In genomic region chr3:17106801-17107200, GRCh38 we compare ENCODE assay signal across 3 cellular contexts.
DNase-seq lines count a peak whose midpoint lies in the region; ATAC-seq, FAIRE-seq and TF ChIP-seq lines count a peak whose summit lies in the region.
"Not testable (repeated sequence)": the region's sequence is repeated elsewhere in the genome, so short reads cannot be mapped to it uniquely, and the experiment has no call there.

No MANE protein-coding gene starts in this region.

- not testable (repeated sequence) for DNase-seq in GM12878 (ENCODE audit: low read depth, low spot score); K562 (ENCODE audit: extremely low read depth in 1 of 4, low spot score in 3 of 4); HepG2 (ENCODE audit: low spot score)

- not testable (repeated sequence) for TF ChIP-seq CTCF in GM12878 (IDR thresholded peaks at IDR 0.05 in 2 of 3, conservative IDR thresholded peaks at IDR 0.05 in 1 of 3; ENCODE audit: control insufficient read depth in 2 of 3, extremely low read depth in 1 of 3, insufficient read depth in 1 of 3, low read depth in 3 of 3, low read length in 3 of 3); K562 (IDR thresholded peaks at IDR 0.05 in 2 of 3, conservative IDR thresholded peaks at IDR 0.05 in 1 of 3; ENCODE audit: insufficient read depth in 2 of 3, low read depth in 1 of 3, low read length in 3 of 3); HepG2 (CRISPR knock-in tag; IDR thresholded peaks at IDR 0.05)

- H3K4me1 ChIP-seq in GM12878 (ENCODE audit: control insufficient read depth, insufficient read depth, low read length); K562 (replicated peaks in 1 of 2; ENCODE audit: control insufficient read depth in 2 of 2, insufficient read depth in 2 of 2, low read length in 2 of 2); HepG2 (ENCODE audit: insufficient read depth, low read length): not testable (repeated sequence)

- 97% methylated on average over 5 of the region's 5 CpGs for WGBS in GM12878 (ENCODE audit: insufficient coverage, insufficient replicate concordance, low lambda C conversion rate, missing lambda C conversion rate)
- 2% methylated on average over 5 of the region's 5 CpGs for WGBS in K562 (ENCODE audit: insufficient coverage, low coverage, missing lambda C conversion rate)
- 0% methylated on average over 5 of the region's 5 CpGs for WGBS in HepG2 (ENCODE audit: low lambda C conversion rate)

- not testable (repeated sequence) for H3K9ac ChIP-seq in GM12878 (ENCODE audit: control insufficient read depth, insufficient read depth, low read length); K562 (ENCODE audit: insufficient read depth in 1 of 2, low read depth in 2 of 2, low read length in 2 of 2); HepG2 (ENCODE audit: insufficient read depth, low read depth, low read length)

- TF ChIP-seq POLR2A in GM12878 (IDR thresholded peaks at IDR 0.05; ENCODE audit: low read depth, low read length); K562 (conservative IDR thresholded peaks at IDR 0.05); HepG2 (IDR thresholded peaks at IDR 0.05; ENCODE audit: insufficient read depth in 1 of 2, low read depth in 2 of 2, low read length in 2 of 2): not testable (repeated sequence)

- POLR2A ChIA-PET in GM12878 (lab: Charles Lee); K562 (lab: Yijun Ruan, JAX); HepG2 (lab: Yijun Ruan, JAX): not testable (repeated sequence)

- RAD21 ChIA-PET in GM12878 (lab: Charles Lee; ENCODE audit: unreplicated experiment): not testable (repeated sequence)

- in situ Hi-C loops in GM12878 (cut with MboI); K562 (cut with MboI); HepG2 (cut with HindIII; ENCODE audit: extremely low pct_ligation_motif_present, low pct_unique_long_range_greater_than_20kb): not testable (repeated sequence)

- H3K27ac ChIP-seq in GM12878 (ENCODE audit: control insufficient read depth, insufficient read depth); K562 (ENCODE audit: extremely low read depth, low read depth, low read length); HepG2 (ENCODE audit: extremely low read length, insufficient read depth, low read length): not testable (repeated sequence)

- SMC1A ChIA-PET in GM12878 (lab: Charles Lee; ENCODE audit: uncharacterized antibody, unreplicated experiment): interaction anchor here (0.9 kb wide), 1 partner anchor 504 kb away, joined by 3 read pairs; no protein-coding TSS in a partner anchor

- H3K27me3 ChIP-seq in GM12878 (replicated peaks in 1 of 2; ENCODE audit: control insufficient read depth in 2 of 2, insufficient read depth in 2 of 2, low read length in 1 of 2); K562 (ENCODE audit: control insufficient read depth in 2 of 2, insufficient read depth in 2 of 2, low read length in 2 of 2); HepG2 (ENCODE audit: control insufficient read depth in 1 of 2, insufficient read depth in 2 of 2, low read length in 2 of 2): not testable (repeated sequence)

- H3K9me1 ChIP-seq in K562 (ENCODE audit: control insufficient read depth, insufficient read depth, low read length): not testable (repeated sequence)

- not testable (repeated sequence) for ATAC-seq in GM12878, K562, HepG2

- H3K36me3 ChIP-seq in GM12878 (ENCODE audit: control insufficient read depth in 2 of 2, insufficient read depth in 2 of 2, low read length in 1 of 2); K562 (ENCODE audit: control insufficient read depth, insufficient read depth, low read length); HepG2 (replicated peaks in 1 of 2; ENCODE audit: control insufficient read depth in 1 of 2, insufficient read depth in 2 of 2, low read length in 2 of 2): not testable (repeated sequence)

- H3K79me2 ChIP-seq in GM12878 (ENCODE audit: control insufficient read depth, insufficient read depth, low read length); K562 (ENCODE audit: control insufficient read depth, insufficient read depth, low read length); HepG2 (ENCODE audit: insufficient read depth, low read length): not testable (repeated sequence)

- not testable (repeated sequence) for H2AFZ ChIP-seq in GM12878 (ENCODE audit: control insufficient read depth, low read depth, low read length); K562 (ENCODE audit: low read depth, low read length); HepG2 (ENCODE audit: low read length)

- not testable (repeated sequence) for FAIRE-seq in GM12878 (lab: Jason Lieb, UNC); K562 (lab: Jason Lieb, UNC); HepG2 (lab: Jason Lieb, UNC)

- not testable (repeated sequence) for TF ChIP-seq RAD21 in GM12878 (IDR thresholded peaks at IDR 0.05; ENCODE audit: insufficient read depth, low read depth, low read length); K562 (CRISPR knock-in tag; conservative IDR thresholded peaks at IDR 0.05 in 1 of 2, IDR thresholded peaks at IDR 0.05 in 1 of 2); HepG2 (CRISPR knock-in tag; IDR thresholded peaks at IDR 0.05)

- CTCF ChIA-PET in GM12878 (lab: Yijun Ruan, JAX); K562 (lab: Yijun Ruan, JAX; ENCODE audit: low intra/inter-chr PET ratio); HepG2 (lab: Yijun Ruan, JAX; ENCODE audit: low intra/inter-chr PET ratio, low total read pairs): not testable (repeated sequence)

- not testable (repeated sequence) for H3K9me3 ChIP-seq in GM12878 (replicated peaks; ENCODE audit: control insufficient read depth, insufficient read depth, low read length); K562 (replicated peaks; ENCODE audit: control insufficient read depth, insufficient read depth, low read depth, low read length); HepG2 (ENCODE audit: low read length)

- H3K4me3 ChIP-seq in GM12878; K562; HepG2 (replicated peaks in 1 of 3; ENCODE audit: insufficient read depth in 1 of 3, low read depth in 2 of 3, low read length in 3 of 3): not testable (repeated sequence)

- not testable (repeated sequence) for H4K20me1 ChIP-seq in GM12878 (ENCODE audit: control insufficient read depth, insufficient read depth); K562 (replicated peaks; ENCODE audit: control insufficient read depth, insufficient read depth, low read length); HepG2 (ENCODE audit: insufficient read depth, low read length)

- not testable (repeated sequence) for H3K4me2 ChIP-seq in GM12878 (ENCODE audit: control insufficient read depth, insufficient read depth); K562 (ENCODE audit: insufficient read depth, low read length); HepG2 (ENCODE audit: low read depth, low read length)

- intact Hi-C loops in GM12878 (cut with micrococcal nuclease; ENCODE audit: unreplicated experiment); K562 (cut with micrococcal nuclease); HepG2 (cut with micrococcal nuclease; ENCODE audit: unreplicated experiment): not testable (repeated sequence)

- BruUV-seq in GM12878 (replicated peaks; lab: Mats Ljungman, UMichigan); K562 (replicated peaks; lab: Mats Ljungman, UMichigan); HepG2 (replicated peaks; lab: Mats Ljungman, UMichigan): not testable (repeated sequence)

- not testable (repeated sequence) for TF ChIP-seq EP300 in GM12878 (IDR thresholded peaks at IDR 0.05; ENCODE audit: borderline replicate concordance in 1 of 2, control insufficient read depth in 1 of 2, low read depth in 2 of 2, low read length in 2 of 2); K562 (IDR thresholded peaks at IDR 0.05; ENCODE audit: low read length); HepG2 (IDR thresholded peaks at IDR 0.05; ENCODE audit: low read depth in 2 of 2, low read length in 2 of 2); HepG2 (CRISPR knock-in tag; IDR thresholded peaks at IDR 0.05; ENCODE audit: borderline replicate concordance)

TF ChIP-seq in K562, 482 proteins besides CTCF, POLR2A, EP300 and RAD21:
- TF ChIP-seq ZNF431 (CRISPR knock-in tag; IDR thresholded peaks at IDR 0.05): peak; percentile 95
TF ChIP-seq in K562: peak in this region for 1; not testable (repeated sequence) for 481.

TF ChIP-seq in HepG2, 621 proteins besides CTCF, POLR2A, EP300 and RAD21:
- peak; percentile 48; the same call in 1 of the 2 replicates for TF ChIP-seq ZNF431 (CRISPR knock-in tag; IDR thresholded peaks at IDR 0.05; ENCODE audit: borderline replicate concordance, low read depth)
